20 cellular contexts compared by ENCODE assay signal in the genomic region with DNA sequence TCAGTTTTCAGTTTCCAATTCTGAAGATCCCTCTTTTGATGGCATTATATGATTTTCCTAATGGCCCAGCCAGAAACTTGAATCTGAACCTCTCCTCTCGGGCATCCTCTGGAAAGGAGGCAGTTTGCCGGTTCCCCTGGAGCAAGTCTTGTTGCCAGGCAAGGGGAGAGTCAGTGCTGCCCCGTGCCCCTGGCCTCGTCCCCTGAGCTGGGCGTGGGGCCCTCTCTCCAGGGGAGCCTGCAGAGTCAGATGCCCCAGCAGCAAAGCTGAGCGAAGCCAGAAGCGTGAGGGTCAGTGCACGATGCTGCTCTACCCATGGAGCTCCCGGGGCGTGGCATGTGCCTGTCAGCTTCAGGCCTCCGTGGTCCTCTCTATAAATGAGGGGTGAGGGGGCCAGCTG. TPM values are rescaled to one million over a fixed set of nuclear protein-coding genes. Genes with fewer than 3 reads are reported as not detected.
"Had no signal": no experiment of that assay in that cellular context is flagged by ENCODE, and none has a peak within 500 bp of the region (broad histone marks: within the 10 kb centered on the region; RNA-seq: fewer than 3 reads in every experiment).

No MANE protein-coding gene starts in this region.

- H3K4me3 ChIP-seq: colonic mucosa, esophagus muscularis mucosa, gastroesophageal sphincter, hepatocyte, left ventricle myocardium inferior, lower lobe of right lung had no signal

- ATAC-seq: foreskin keratinocyte, gastroesophageal sphincter, left colon, left lobe of liver, lower lobe of right lung had no signal

- H3K4me1 ChIP-seq: colonic mucosa, foreskin keratinocyte, lower lobe of right lung had no signal

- H3K27ac ChIP-seq: colonic mucosa, esophagus muscularis mucosa, foreskin keratinocyte, gastroesophageal sphincter, hepatocyte, left ventricle myocardium inferior, lower lobe of right lung had no signal

- H3K27me3 ChIP-seq: colonic mucosa, foreskin keratinocyte had no signal

- H3K9me3 ChIP-seq: colonic mucosa, esophagus muscularis mucosa, gastroesophageal sphincter, left ventricle myocardium inferior, lower lobe of right lung had no signal

- DNase-seq: cerebellar nuclear complex; colonic mucosa; cortex of kidney; effector CD4-positive, alpha-beta T cell; effector memory CD4-positive, alpha-beta T cell; foreskin keratinocyte; head of caudate nucleus; immature natural killer cell; islet precursor cell; kidney glomerular epithelial cell; left colon; left ventricle myocardium inferior; lower lobe of right lung; mesendoderm; midbrain had no signal

RNA-seq across cellular contexts. Expression of a gene that starts 14.0 kb away (rescaled TPM):
- total RNA-seq: epithelial cell of proximal tubule had no signal
- polyA plus RNA-seq: immature natural killer cell had no signal
